In the genomic region with DNA sequence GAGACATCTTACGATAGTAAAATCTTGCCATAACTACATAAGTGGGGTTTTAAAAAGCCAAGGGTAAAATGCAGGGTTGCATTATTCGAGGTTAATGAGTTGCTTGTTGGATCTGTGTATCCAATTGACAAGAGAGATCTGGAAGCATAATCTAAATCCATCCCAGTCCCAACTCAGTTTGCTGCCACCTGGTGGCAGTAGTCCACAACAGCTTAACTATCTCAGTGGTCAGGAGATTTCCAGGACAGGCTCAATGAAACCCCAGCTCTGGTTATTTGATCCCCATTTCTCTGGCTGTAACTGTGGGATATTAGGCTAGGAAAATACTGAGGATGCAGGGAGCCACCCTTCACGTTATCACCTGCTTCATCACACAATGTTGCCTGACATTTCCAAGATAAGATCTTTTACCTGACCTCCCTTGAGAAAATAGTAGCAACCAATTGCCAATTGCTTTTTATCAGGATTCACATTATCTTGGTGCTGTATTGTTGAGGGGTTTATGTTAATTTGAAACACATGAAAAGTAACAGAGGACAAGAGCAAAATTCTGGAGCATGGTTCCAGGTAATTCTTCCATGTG, we compare ENCODE assay signal across 8 cellular contexts.
DNase-seq lines count a peak whose midpoint lies in the region; ATAC-seq and TF ChIP-seq lines count a peak whose summit lies in the region.

No MANE protein-coding gene starts in this region.

- peak; percentile 78 for ATAC-seq in left colon
- ATAC-seq in GM21619 (IDR thresholded peaks at IDR 0.05; ENCODE audit: unreplicated experiment), result no peak

- H3K4me3 ChIP-seq in WERI-Rb-1 (ENCODE audit: low read depth, low read length), result no peak overlapping the region

- no peaks in the 10 kb centered on the region for H3K36me3 ChIP-seq in WERI-Rb-1

- no peaks in the 10 kb centered on the region for H3K27me3 ChIP-seq in WERI-Rb-1 (ENCODE audit: insufficient read depth, low read depth, severe bottlenecking)

- peak; percentile 89 for TF ChIP-seq CTCF in WERI-Rb-1 (IDR thresholded peaks at IDR 0.05; ENCODE audit: low read depth, low read length)

- no peaks in the 10 kb centered on the region for H3K9me3 ChIP-seq in WERI-Rb-1 (ENCODE audit: severe bottlenecking)

- DNase-seq in DMS53 treated with DMSO at 0.1 percent for 48 hours (lab: John Stamatoyannopoulos, UW; ENCODE audit: unreplicated experiment), result peak; percentile 38
- DNase-seq in H4 (ENCODE audit: low spot score), result peak; percentile 60
- peak; percentile 10 for DNase-seq in NCI-H2029 (lab: John Stamatoyannopoulos, UW)
- peak; percentile 81 for DNase-seq in WERI-Rb-1
- DNase-seq in cerebellar cortex (ENCODE audit: low spot score), result peak; percentile 77
- DNase-seq in left colon, result peak; percentile 46 to 83
- DNase-seq in stimulated activated CD4-positive, alpha-beta T cell treated with anti-CD3 and anti-CD28 coated beads, Interleukin-4, amount 100 ng/mL, for 24 hours, result peak; percentile 64

- intact Hi-C loops in left colon (cut with DNase I, micrococcal nuclease), result loop anchor here in 1 of 2 donors (5.0 kb wide), 1 partner anchor 60 kb away; no protein-coding TSS in a partner anchor

- H3K27ac ChIP-seq in WERI-Rb-1, result no peak overlapping the region

Comparison
In these comparisons a context has a peak if more than half of its experiments do, and no peak if none do; other contexts are left out.
1. DNase-seq: peak in every context shown above with its lines; median percentile 81 in WERI-Rb-1; 77 in cerebellar cortex; 64 in left colon; 64 in stimulated activated CD4-positive, alpha-beta T cell treated with anti-CD3 and anti-CD28 coated beads, Interleukin-4, amount 100 ng/mL, for 24 hours; 60 in H4; 38 in DMS53 treated with DMSO at 0.1 percent for 48 hours; 10 in NCI-H2029.